9 cellular contexts compared by ENCODE assay signal in genomic region chr4:10118355-10119004, GRCh38. TPM values are rescaled to one million over a fixed set of nuclear protein-coding genes. Genes with fewer than 3 reads are reported as not detected.
DNase-seq lines count a peak whose midpoint lies in the region; ATAC-seq and TF ChIP-seq lines count a peak whose summit lies in the region.
"Had no signal": no experiment of that assay in that cellular context is flagged by ENCODE, and none has a peak within 500 bp of the region (broad histone marks: within the 10 kb centered on the region; RNA-seq: fewer than 3 reads in every experiment).

No MANE protein-coding gene starts in this region.

- no peak for TF ChIP-seq CTCF in prostate gland (IDR thresholded peaks at IDR 0.05)

- peak overlapping the region; percentile 97 for H3K27ac Mint-ChIP-seq in activated CD8-positive, alpha-beta memory T cell treated with anti-CD3 and anti-CD28 coated beads, Interleukin-2, amount 10 ng/mL, durations not matched to agents 7 days and 5 days
- H3K27ac Mint-ChIP-seq in T-cell: peak overlapping the region; percentile 98

- peaks cover 72% of the 10 kb centered on the region for H3K4me1 ChIP-seq in thymus (ENCODE audit: control insufficient read depth, insufficient read depth, low read length)
- peaks cover 11% of the 10 kb centered on the region for H3K4me1 ChIP-seq in prostate gland (replicated peaks)

- no peaks in the 10 kb centered on the region for H3K27me3 Mint-ChIP-seq in activated CD8-positive, alpha-beta memory T cell treated with anti-CD3 and anti-CD28 coated beads, Interleukin-2, amount 10 ng/mL, durations not matched to agents 7 days and 5 days
- H3K27me3 Mint-ChIP-seq in T-cell: no peaks in the 10 kb centered on the region

- H3K4me1 Mint-ChIP-seq in activated CD8-positive, alpha-beta memory T cell treated with anti-CD3 and anti-CD28 coated beads, Interleukin-2, amount 10 ng/mL, durations not matched to agents 7 days and 5 days: peaks cover 37% of the 10 kb centered on the region
- H3K4me1 Mint-ChIP-seq in T-cell: peaks cover 58 to 81% (median 72%) of the 10 kb centered on the region in 3 donors

- H3K36me3 ChIP-seq in thymus (ENCODE audit: control insufficient read depth, insufficient read depth) (peaks cover 23% of the 10 kb centered on the region), prostate gland (no peaks in the 10 kb centered on the region)

- no peak for DNase-seq in activated CD8-positive, alpha-beta memory T cell treated with anti-CD3 and anti-CD28 coated beads, Interleukin-2, amount 10 ng/mL, durations not matched to agents 7 days and 5 days
- no peak for DNase-seq in activated CD8-positive, alpha-beta memory T cell treated with anti-CD3 and anti-CD28 coated beads, Interleukin-2, amount 50 U/mL, for 4 hours
- peak in 2 of 34 experiments; percentile 32 to 40 for DNase-seq in T-cell
- no peak for DNase-seq in NCI-H187 treated with DMSO at 0.1 percent for 48 hours (lab: John Stamatoyannopoulos, UW)
- no peak for DNase-seq in prostate gland (ENCODE audit: low spot score)
- DNase-seq: activated gamma-delta T cell had no signal

- H3K4me3 Mint-ChIP-seq in activated CD8-positive, alpha-beta memory T cell treated with anti-CD3 and anti-CD28 coated beads, Interleukin-2, amount 10 ng/mL, durations not matched to agents 7 days and 5 days: peak overlapping the region; percentile 84
- peak overlapping the region; percentile 86 to 87 (median 87) for H3K4me3 Mint-ChIP-seq in T-cell

- H3K4me3 ChIP-seq in iPS-18c (ENCODE audit: insufficient read depth, low read depth, low read length): peak overlapping the region; percentile 20; the same call in 1 of the 2 replicates
- peak overlapping the region; percentile 93 for H3K4me3 ChIP-seq in thymus (ENCODE audit: low read length)
- H3K4me3 ChIP-seq in prostate gland: no peak overlapping the region

- POLR2A ChIA-PET in T-cell (lab: Charles Lee): interaction anchor here (0.6 to 2.3 kb wide), 12 partner anchors 10 to 712 kb away, joined by 3 to 23 read pairs (median 4); partner anchors contain the start of gene ZNF518B (in 1 of the 2)

- no peak for TF ChIP-seq POLR2A in prostate gland (IDR thresholded peaks at IDR 0.05)

- H3K36me3 Mint-ChIP-seq in activated CD8-positive, alpha-beta memory T cell treated with anti-CD3 and anti-CD28 coated beads, Interleukin-2, amount 10 ng/mL, durations not matched to agents 7 days and 5 days: peaks cover 26% of the 10 kb centered on the region
- peaks cover 18% of the 10 kb centered on the region for H3K36me3 Mint-ChIP-seq in T-cell

- intact Hi-C loops in prostate gland (cut with DNase I): loop anchor here (5.0 kb wide), 1 partner anchor 41 kb away; no protein-coding TSS in a partner anchor

- H3K27me3 ChIP-seq in thymus (ENCODE audit: control insufficient read depth, insufficient read depth): no peaks in the 10 kb centered on the region
- H3K27me3 ChIP-seq in prostate gland (replicated peaks; ENCODE audit: insufficient read depth): no peaks in the 10 kb centered on the region

- no peak for ATAC-seq in activated CD8-positive, alpha-beta memory T cell treated with anti-CD3 and anti-CD28 coated beads, Interleukin-2, amount 10 ng/mL, durations not matched to agents 7 days and 5 days
- peak in 1 of 4 experiments; percentile 15 for ATAC-seq in T-cell (replicated peaks in 1 of 4)
- no peak for ATAC-seq in HG02938 (IDR thresholded peaks at IDR 0.05; ENCODE audit: unreplicated experiment)

- WGBS in thymus: 86% methylated on average over 13 of the region's 13 CpGs
- 89% methylated on average over 13 of the region's 13 CpGs for WGBS in prostate gland

- H3K27ac ChIP-seq in thymus (ENCODE audit: low read depth) (peak overlapping the region; percentile 97), prostate gland (no peak overlapping the region)

- H3K9me3 ChIP-seq in iPS-18c (ENCODE audit: control insufficient read depth, insufficient read depth, low read length) (no peaks in the 10 kb centered on the region), thymus (ENCODE audit: control insufficient read depth) (no peaks in the 10 kb centered on the region), prostate gland (no peaks in the 10 kb centered on the region)

- CTCF ChIA-PET in activated CD8-positive, alpha-beta memory T cell treated with anti-CD3 and anti-CD28 coated beads, Interleukin-2, amount 10 ng/mL, durations not matched to agents 7 days and 5 days (lab: Charles Lee): interaction anchor here (0.9 to 2.0 kb wide), 8 partner anchors 15 to 80 kb away, joined by 3 to 8 read pairs (median 4); no protein-coding TSS in a partner anchor
- CTCF ChIA-PET in T-cell (lab: Charles Lee): interaction anchor here (0.6 to 1.5 kb wide), 6 partner anchors 14 to 419 kb away, joined by 3 to 11 read pairs (median 4); no protein-coding TSS in a partner anchor

- H3K9me3 Mint-ChIP-seq in activated CD8-positive, alpha-beta memory T cell treated with anti-CD3 and anti-CD28 coated beads, Interleukin-2, amount 10 ng/mL, durations not matched to agents 7 days and 5 days (ENCODE audit: low read depth): no peaks in the 10 kb centered on the region
- no peaks in the 10 kb centered on the region for H3K9me3 Mint-ChIP-seq in T-cell

RNA-seq across cellular contexts. Expression of gene WDR1, which starts 1.9 kb away (rescaled TPM):
- total RNA-seq in activated CD8-positive, alpha-beta memory T cell treated with anti-CD3 and anti-CD28 coated beads, Interleukin-2, amount 10 ng/mL, durations not matched to agents 7 days and 5 days: 100 to 1,000 TPM; 481 to 538 TPM
- 100 to 1,000 TPM; 268 to 308 (median 304) TPM for total RNA-seq in T-cell
- 141 TPM for polyA plus RNA-seq in thymus
- 100 to 1,000 TPM; 127 to 171 TPM for total RNA-seq in prostate gland

Comparison
In these comparisons a context has a peak if more than half of its experiments do, and no peak if none do; other contexts are left out.
1. H3K4me3 ChIP-seq: peak in iPS-18c (single experiment) and thymus (single experiment); none in prostate gland (0 of 2).